24 cellular contexts compared by ENCODE assay signal in genomic region chr15:97129684-97130083, GRCh38.
"Had no signal": no experiment of that assay in that cellular context is flagged by ENCODE, and none has a peak within 500 bp of the region (broad histone marks: within the 10 kb centered on the region; RNA-seq: fewer than 3 reads in every experiment).

No MANE protein-coding gene starts in this region.

- H3K9me3 ChIP-seq: body of pancreas had no signal

- H3K4me3 Mint-ChIP-seq: activated B cell treated with CpG ODN at 0.5 μM for 24 hours; activated CD8-positive, alpha-beta T cell treated with anti-CD3 and anti-CD28 coated beads for 36 hours; activated naive CD4-positive, alpha-beta T cell treated with anti-CD3 and anti-CD28 coated beads for 36 hours; activated naive CD4-positive, alpha-beta T cell treated with anti-CD3 and anti-CD28 coated beads, Interleukin-2, amount 50 U/mL, for 24 hours; activated naive CD8-positive, alpha-beta T cell treated with anti-CD3 and anti-CD28 coated beads for 36 hours; activated naive CD8-positive, alpha-beta T cell treated with anti-CD3 and anti-CD28 coated beads, Interleukin-2, amount 50 U/mL, for 24 hours; activated T-cell treated with anti-CD3 and anti-CD28 coated beads, Interleukin-2, amount 50 U/mL, for 4 hours; T-helper 1 cell treated with Interleukin-12 subunit alpha and Interleukin-12 subunit beta and Interleukin-4 antibody, amounts not matched to agents 30 μg/mL and 1 μg/mL, for 36 hours had no signal

- H3K27ac ChIP-seq: adrenal gland, body of pancreas, epithelial cell of prostate, heart left ventricle, WERI-Rb-1 had no signal

- H3K4me1 ChIP-seq: adrenal gland, body of pancreas, heart left ventricle had no signal

- H3K4me3 ChIP-seq: adrenal gland, body of pancreas, heart left ventricle had no signal

- H3K36me3 ChIP-seq: adrenal gland, heart left ventricle, WERI-Rb-1 had no signal

- H3K27me3 ChIP-seq: adrenal gland, body of pancreas, heart left ventricle had no signal

- H3K27ac Mint-ChIP-seq: activated B cell treated with CpG ODN at 0.5 μM for 24 hours; activated CD8-positive, alpha-beta T cell treated with anti-CD3 and anti-CD28 coated beads for 36 hours; activated naive CD4-positive, alpha-beta T cell treated with anti-CD3 and anti-CD28 coated beads for 36 hours; activated naive CD4-positive, alpha-beta T cell treated with anti-CD3 and anti-CD28 coated beads, Interleukin-2, amount 50 U/mL, for 24 hours; activated naive CD8-positive, alpha-beta T cell treated with anti-CD3 and anti-CD28 coated beads for 36 hours; activated naive CD8-positive, alpha-beta T cell treated with anti-CD3 and anti-CD28 coated beads, Interleukin-2, amount 50 U/mL, for 24 hours; activated T-helper 2 cell treated with anti-CD3 and anti-CD28 coated beads, Interferon-gamma antibody, Interleukin-2, Interleukin-4, amounts not matched to agents 10 μg/mL and 5 μg/mL and 100 μg/mL, durations not matched to agents 14 hours and 24 hours and 36 hours; T-helper 1 cell treated with Interleukin-12 subunit alpha and Interleukin-12 subunit beta and Interleukin-4 antibody, amounts not matched to agents 30 μg/mL and 1 μg/mL, for 36 hours had no signal

- H3K36me3 Mint-ChIP-seq: activated naive CD4-positive, alpha-beta T cell treated with anti-CD3 and anti-CD28 coated beads, Interleukin-2, amount 50 U/mL, for 24 hours; activated naive CD8-positive, alpha-beta T cell treated with anti-CD3 and anti-CD28 coated beads for 36 hours had no signal

- DNase-seq: activated B cell treated with CpG ODN at 0.5 μM for 24 hours; activated CD4-positive, alpha-beta T cell treated with anti-CD3 and anti-CD28 coated beads for 48 hours; activated CD4-positive, alpha-beta T cell treated with anti-CD3 and anti-CD28 coated beads, Interleukin-2, amount 50 U/mL, for 1 hour; activated CD4-positive, alpha-beta T cell treated with anti-CD3 and anti-CD28 coated beads, Interleukin-2, amount 50 U/mL, for 48 hours; activated CD8-positive, alpha-beta memory T cell treated with anti-CD3 and anti-CD28 coated beads for 24 hours; activated CD8-positive, alpha-beta T cell treated with anti-CD3 and anti-CD28 coated beads for 36 hours; activated effector memory CD4-positive, alpha-beta T cell treated with anti-CD3 and anti-CD28 coated beads, Interleukin-2, amount 50 U/mL, for 16 hours; activated naive CD4-positive, alpha-beta T cell treated with anti-CD3 and anti-CD28 coated beads for 36 hours; activated naive CD8-positive, alpha-beta T cell treated with anti-CD3 and anti-CD28 coated beads for 36 hours; activated naive CD8-positive, alpha-beta T cell treated with anti-CD3 and anti-CD28 coated beads, Interleukin-2, amount 50 U/mL, for 24 hours; activated T-cell treated with anti-CD3 and anti-CD28 coated beads, Interleukin-2, amount 50 U/mL, for 4 hours; adrenal gland; aorta; body of pancreas; cortex of kidney; effector CD8-positive, alpha-beta T cell; foreskin fibroblast; heart left ventricle; T-helper 9 cell; WERI-Rb-1 had no signal

- H3K4me1 Mint-ChIP-seq: activated B cell treated with CpG ODN at 0.5 μM for 24 hours; activated naive CD4-positive, alpha-beta T cell treated with anti-CD3 and anti-CD28 coated beads, Interleukin-2, amount 50 U/mL, for 24 hours; activated naive CD8-positive, alpha-beta T cell treated with anti-CD3 and anti-CD28 coated beads for 36 hours; activated naive CD8-positive, alpha-beta T cell treated with anti-CD3 and anti-CD28 coated beads, Interleukin-2, amount 50 U/mL, for 24 hours had no signal

- H3K27me3 Mint-ChIP-seq: activated B cell treated with CpG ODN at 0.5 μM for 24 hours; activated naive CD8-positive, alpha-beta T cell treated with anti-CD3 and anti-CD28 coated beads for 36 hours; activated naive CD8-positive, alpha-beta T cell treated with anti-CD3 and anti-CD28 coated beads, Interleukin-2, amount 50 U/mL, for 24 hours had no signal
